2 cellular contexts compared by ENCODE assay signal in the genomic region with DNA sequence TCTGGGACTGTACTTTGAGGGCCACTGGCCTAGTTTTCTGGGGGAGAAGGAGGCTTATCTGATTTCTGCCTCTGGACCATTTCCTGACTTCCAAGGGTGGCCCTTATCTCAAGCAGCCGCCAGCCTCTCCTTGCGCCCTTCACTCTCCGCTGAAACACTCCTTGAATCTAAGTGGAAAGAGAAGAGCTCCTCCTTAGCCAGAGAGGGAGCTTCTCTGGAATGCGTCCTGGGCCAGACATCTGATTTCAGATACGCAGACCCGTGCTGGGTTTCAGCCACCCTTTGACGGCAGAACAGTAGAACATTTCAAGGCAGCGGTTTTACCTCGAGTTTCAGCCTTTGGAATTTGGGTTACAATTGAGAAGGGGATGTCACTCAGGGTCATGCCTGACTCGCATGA.
TF ChIP-seq lines count a peak whose summit lies in the region.

No MANE protein-coding gene starts in this region.

TF ChIP-seq in GM23338, 12 proteins besides CTCF, POLR2A, EP300 and RAD21 (continued from another document):
- TF ChIP-seq, protein P1, sequence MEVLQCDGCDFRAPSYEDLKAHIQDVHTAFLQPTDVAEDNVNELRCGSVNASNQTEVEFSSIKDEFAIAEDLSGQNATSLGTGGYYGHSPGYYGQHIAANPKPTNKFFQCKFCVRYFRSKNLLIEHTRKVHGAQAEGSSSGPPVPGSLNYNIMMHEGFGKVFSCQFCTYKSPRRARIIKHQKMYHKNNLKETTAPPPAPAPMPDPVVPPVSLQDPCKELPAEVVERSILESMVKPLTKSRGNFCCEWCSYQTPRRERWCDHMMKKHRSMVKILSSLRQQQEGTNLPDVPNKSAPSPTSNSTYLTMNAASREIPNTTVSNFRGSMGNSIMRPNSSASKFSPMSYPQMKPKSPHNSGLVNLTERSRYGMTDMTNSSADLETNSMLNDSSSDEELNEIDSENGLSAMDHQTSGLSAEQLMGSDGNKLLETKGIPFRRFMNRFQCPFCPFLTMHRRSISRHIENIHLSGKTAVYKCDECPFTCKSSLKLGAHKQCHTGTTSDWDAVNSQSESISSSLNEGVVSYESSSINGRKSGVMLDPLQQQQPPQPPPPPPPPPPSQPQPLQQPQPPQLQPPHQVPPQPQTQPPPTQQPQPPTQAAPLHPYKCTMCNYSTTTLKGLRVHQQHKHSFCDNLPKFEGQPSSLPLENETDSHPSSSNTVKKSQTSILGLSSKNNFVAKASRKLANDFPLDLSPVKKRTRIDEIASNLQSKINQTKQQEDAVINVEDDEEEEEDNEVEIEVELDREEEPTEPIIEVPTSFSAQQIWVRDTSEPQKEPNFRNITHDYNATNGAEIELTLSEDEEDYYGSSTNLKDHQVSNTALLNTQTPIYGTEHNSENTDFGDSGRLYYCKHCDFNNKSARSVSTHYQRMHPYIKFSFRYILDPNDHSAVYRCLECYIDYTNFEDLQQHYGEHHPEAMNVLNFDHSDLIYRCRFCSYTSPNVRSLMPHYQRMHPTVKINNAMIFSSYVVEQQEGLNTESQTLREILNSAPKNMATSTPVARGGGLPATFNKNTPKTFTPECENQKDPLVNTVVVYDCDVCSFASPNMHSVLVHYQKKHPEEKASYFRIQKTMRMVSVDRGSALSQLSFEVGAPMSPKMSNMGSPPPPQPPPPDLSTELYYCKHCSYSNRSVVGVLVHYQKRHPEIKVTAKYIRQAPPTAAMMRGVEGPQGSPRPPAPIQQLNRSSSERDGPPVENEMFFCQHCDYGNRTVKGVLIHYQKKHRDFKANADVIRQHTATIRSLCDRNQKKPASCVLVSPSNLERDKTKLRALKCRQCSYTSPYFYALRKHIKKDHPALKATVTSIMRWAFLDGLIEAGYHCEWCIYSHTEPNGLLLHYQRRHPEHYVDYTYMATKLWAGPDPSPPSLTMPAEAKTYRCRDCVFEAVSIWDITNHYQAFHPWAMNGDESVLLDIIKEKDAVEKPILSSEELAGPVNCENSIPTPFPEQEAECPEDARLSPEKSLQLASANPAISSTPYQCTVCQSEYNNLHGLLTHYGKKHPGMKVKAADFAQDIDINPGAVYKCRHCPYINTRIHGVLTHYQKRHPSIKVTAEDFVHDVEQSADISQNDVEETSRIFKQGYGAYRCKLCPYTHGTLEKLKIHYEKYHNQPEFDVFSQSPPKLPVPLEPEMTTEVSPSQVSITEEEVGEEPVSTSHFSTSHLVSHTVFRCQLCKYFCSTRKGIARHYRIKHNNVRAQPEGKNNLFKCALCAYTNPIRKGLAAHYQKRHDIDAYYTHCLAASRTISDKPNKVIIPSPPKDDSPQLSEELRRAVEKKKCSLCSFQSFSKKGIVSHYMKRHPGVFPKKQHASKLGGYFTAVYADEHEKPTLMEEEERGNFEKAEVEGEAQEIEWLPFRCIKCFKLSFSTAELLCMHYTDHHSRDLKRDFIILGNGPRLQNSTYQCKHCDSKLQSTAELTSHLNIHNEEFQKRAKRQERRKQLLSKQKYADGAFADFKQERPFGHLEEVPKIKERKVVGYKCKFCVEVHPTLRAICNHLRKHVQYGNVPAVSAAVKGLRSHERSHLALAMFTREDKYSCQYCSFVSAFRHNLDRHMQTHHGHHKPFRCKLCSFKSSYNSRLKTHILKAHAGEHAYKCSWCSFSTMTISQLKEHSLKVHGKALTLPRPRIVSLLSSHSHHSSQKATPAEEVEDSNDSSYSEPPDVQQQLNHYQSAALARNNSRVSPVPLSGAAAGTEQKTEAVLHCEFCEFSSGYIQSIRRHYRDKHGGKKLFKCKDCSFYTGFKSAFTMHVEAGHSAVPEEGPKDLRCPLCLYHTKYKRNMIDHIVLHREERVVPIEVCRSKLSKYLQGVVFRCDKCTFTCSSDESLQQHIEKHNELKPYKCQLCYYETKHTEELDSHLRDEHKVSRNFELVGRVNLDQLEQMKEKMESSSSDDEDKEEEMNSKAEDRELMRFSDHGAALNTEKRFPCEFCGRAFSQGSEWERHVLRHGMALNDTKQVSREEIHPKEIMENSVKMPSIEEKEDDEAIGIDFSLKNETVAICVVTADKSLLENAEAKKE (CRISPR knock-in tag; IDR thresholded peaks at IDR 0.05), result no peak
- TF ChIP-seq, protein P2, sequence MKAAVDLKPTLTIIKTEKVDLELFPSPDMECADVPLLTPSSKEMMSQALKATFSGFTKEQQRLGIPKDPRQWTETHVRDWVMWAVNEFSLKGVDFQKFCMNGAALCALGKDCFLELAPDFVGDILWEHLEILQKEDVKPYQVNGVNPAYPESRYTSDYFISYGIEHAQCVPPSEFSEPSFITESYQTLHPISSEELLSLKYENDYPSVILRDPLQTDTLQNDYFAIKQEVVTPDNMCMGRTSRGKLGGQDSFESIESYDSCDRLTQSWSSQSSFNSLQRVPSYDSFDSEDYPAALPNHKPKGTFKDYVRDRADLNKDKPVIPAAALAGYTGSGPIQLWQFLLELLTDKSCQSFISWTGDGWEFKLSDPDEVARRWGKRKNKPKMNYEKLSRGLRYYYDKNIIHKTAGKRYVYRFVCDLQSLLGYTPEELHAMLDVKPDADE (IDR thresholded peaks at IDR 0.05), result no peak
- TF ChIP-seq EZH2 (IDR thresholded peaks at IDR 0.05; ENCODE audit: low read depth, unreplicated experiment), result no peak
- TF ChIP-seq, protein P3, sequence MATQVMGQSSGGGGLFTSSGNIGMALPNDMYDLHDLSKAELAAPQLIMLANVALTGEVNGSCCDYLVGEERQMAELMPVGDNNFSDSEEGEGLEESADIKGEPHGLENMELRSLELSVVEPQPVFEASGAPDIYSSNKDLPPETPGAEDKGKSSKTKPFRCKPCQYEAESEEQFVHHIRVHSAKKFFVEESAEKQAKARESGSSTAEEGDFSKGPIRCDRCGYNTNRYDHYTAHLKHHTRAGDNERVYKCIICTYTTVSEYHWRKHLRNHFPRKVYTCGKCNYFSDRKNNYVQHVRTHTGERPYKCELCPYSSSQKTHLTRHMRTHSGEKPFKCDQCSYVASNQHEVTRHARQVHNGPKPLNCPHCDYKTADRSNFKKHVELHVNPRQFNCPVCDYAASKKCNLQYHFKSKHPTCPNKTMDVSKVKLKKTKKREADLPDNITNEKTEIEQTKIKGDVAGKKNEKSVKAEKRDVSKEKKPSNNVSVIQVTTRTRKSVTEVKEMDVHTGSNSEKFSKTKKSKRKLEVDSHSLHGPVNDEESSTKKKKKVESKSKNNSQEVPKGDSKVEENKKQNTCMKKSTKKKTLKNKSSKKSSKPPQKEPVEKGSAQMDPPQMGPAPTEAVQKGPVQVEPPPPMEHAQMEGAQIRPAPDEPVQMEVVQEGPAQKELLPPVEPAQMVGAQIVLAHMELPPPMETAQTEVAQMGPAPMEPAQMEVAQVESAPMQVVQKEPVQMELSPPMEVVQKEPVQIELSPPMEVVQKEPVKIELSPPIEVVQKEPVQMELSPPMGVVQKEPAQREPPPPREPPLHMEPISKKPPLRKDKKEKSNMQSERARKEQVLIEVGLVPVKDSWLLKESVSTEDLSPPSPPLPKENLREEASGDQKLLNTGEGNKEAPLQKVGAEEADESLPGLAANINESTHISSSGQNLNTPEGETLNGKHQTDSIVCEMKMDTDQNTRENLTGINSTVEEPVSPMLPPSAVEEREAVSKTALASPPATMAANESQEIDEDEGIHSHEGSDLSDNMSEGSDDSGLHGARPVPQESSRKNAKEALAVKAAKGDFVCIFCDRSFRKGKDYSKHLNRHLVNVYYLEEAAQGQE (IDR thresholded peaks at IDR 0.05; ENCODE audit: unreplicated experiment), result no peak
- no peak for TF ChIP-seq CREB1 (CRISPR knock-in tag; IDR thresholded peaks at IDR 0.05; ENCODE audit: low read depth)
- TF ChIP-seq EZH2phosphoT487 (IDR thresholded peaks at IDR 0.05; ENCODE audit: unreplicated experiment), result no peak
- no peak for TF ChIP-seq STAT1 (IDR thresholded peaks at IDR 0.05; ENCODE audit: unreplicated experiment)
- no peak for TF ChIP-seq ZNF331 (CRISPR knock-in tag; IDR thresholded peaks at IDR 0.05; ENCODE audit: low read depth)

TF ChIP-seq in SK-N-SH, 30 proteins besides CTCF, POLR2A, EP300 and RAD21 (continued from another document):
- TF ChIP-seq, protein P3 (IDR thresholded peaks at IDR 0.05; ENCODE audit: low read depth, low read length), result no peak
- no peak for TF ChIP-seq FOXM1 (IDR thresholded peaks at IDR 0.05; ENCODE audit: low read depth)
- no peak for TF ChIP-seq ELF1 (IDR thresholded peaks at IDR 0.05)
- TF ChIP-seq, protein P4, sequence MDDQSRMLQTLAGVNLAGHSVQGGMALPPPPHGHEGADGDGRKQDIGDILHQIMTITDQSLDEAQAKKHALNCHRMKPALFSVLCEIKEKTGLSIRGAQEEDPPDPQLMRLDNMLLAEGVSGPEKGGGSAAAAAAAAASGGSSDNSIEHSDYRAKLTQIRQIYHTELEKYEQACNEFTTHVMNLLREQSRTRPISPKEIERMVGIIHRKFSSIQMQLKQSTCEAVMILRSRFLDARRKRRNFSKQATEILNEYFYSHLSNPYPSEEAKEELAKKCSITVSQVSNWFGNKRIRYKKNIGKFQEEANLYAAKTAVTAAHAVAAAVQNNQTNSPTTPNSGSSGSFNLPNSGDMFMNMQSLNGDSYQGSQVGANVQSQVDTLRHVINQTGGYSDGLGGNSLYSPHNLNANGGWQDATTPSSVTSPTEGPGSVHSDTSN (IDR thresholded peaks at IDR 0.05), result no peak
- TF ChIP-seq, protein P5, sequence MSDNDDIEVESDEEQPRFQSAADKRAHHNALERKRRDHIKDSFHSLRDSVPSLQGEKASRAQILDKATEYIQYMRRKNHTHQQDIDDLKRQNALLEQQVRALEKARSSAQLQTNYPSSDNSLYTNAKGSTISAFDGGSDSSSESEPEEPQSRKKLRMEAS (IDR thresholded peaks at IDR 0.05; ENCODE audit: low read depth), result no peak
- TF ChIP-seq, protein P6, sequence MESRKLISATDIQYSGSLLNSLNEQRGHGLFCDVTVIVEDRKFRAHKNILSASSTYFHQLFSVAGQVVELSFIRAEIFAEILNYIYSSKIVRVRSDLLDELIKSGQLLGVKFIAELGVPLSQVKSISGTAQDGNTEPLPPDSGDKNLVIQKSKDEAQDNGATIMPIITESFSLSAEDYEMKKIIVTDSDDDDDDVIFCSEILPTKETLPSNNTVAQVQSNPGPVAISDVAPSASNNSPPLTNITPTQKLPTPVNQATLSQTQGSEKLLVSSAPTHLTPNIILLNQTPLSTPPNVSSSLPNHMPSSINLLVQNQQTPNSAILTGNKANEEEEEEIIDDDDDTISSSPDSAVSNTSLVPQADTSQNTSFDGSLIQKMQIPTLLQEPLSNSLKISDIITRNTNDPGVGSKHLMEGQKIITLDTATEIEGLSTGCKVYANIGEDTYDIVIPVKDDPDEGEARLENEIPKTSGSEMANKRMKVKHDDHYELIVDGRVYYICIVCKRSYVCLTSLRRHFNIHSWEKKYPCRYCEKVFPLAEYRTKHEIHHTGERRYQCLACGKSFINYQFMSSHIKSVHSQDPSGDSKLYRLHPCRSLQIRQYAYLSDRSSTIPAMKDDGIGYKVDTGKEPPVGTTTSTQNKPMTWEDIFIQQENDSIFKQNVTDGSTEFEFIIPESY (IDR thresholded peaks at IDR 0.05; ENCODE audit: borderline replicate concordance, low read depth), result no peak
- no peak for TF ChIP-seq NFIC (IDR thresholded peaks at IDR 0.05; ENCODE audit: borderline replicate concordance)
- TF ChIP-seq, protein P7, sequence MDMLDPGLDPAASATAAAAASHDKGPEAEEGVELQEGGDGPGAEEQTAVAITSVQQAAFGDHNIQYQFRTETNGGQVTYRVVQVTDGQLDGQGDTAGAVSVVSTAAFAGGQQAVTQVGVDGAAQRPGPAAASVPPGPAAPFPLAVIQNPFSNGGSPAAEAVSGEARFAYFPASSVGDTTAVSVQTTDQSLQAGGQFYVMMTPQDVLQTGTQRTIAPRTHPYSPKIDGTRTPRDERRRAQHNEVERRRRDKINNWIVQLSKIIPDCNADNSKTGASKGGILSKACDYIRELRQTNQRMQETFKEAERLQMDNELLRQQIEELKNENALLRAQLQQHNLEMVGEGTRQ (IDR thresholded peaks at IDR 0.05; ENCODE audit: borderline replicate concordance, low read depth, low read length), result no peak
TF ChIP-seq in SK-N-SH: peak in this region for 0.
